In the genomic region with DNA sequence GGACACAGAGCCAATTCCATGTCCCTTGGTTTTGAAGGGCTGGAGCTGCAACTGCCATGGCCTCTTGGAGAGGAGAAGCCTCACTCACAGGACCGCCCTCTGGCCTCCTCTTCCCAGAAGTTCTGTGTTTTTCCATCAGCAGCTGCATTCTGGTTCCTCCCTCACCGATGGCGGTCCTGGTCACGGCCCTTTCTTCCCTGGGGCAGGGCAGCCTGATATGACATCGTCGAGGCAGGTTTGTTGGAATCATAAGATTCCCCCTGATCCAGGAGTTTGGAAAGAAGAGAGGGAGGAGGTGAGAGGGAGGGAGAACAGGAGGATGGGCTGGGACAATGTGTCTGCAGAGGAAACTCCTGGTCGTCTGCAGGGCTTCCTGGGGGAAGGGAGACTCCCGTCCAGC, we compare ENCODE assay signal across 24 cellular contexts.
DNase-seq lines count a peak whose midpoint lies in the region; ATAC-seq and TF ChIP-seq lines count a peak whose summit lies in the region.
"Had no signal": no experiment of that assay in that cellular context is flagged by ENCODE, and none has a peak within 500 bp of the region (broad histone marks: within the 10 kb centered on the region; RNA-seq: fewer than 3 reads in every experiment).

No MANE protein-coding gene starts in this region.

- H3K27ac ChIP-seq in PC-9 (0 out of 2 replicates have a peak overlapping the region, but pooled peaks have one; percentile 88), skeletal muscle tissue (ENCODE audit: low read depth, low read length) (peak overlapping the region; percentile 19), SK-N-SH (ENCODE audit: low read depth in 2 of 2, low read length in 1 of 2) (no peak overlapping the region)
- no peak overlapping the region for H3K27ac ChIP-seq in effector memory CD4-positive, alpha-beta T cell (ENCODE audit: insufficient read depth, low read length, poor library complexity, severe bottlenecking)
- H3K27ac ChIP-seq: 22Rv1 had no signal

- TF ChIP-seq CTCF in AG10803 (conservative IDR thresholded peaks at IDR 0.05; ENCODE audit: low read length) (no peak), PC-9 (conservative IDR thresholded peaks at IDR 0.05) (no peak), fibroblast of villous mesenchyme (IDR thresholded peaks at IDR 0.05; ENCODE audit: insufficient read depth, low read depth, low read length) (no peak), SK-N-SH (IDR thresholded peaks at IDR 0.05) (no peak)

- ATAC-seq in GM18861 (IDR thresholded peaks at IDR 0.05; ENCODE audit: unreplicated experiment) (no peak), HG03139 (IDR thresholded peaks at IDR 0.05; ENCODE audit: unreplicated experiment) (no peak)
- ATAC-seq: GM23338, SK-N-SH treated with all-trans-retinoic acid at 6 μM for 48 hours had no signal

- H3K9ac ChIP-seq in skeletal muscle tissue (ENCODE audit: low read depth in 1 of 3, low read length in 3 of 3): no peak overlapping the region
- no peak overlapping the region for H3K9ac ChIP-seq in SK-N-SH

- no peaks in the 10 kb centered on the region for H3K9me2 ChIP-seq in PC-9 (ENCODE audit: insufficient read depth)
- H3K9me2 ChIP-seq in SK-N-SH: no peaks in the 10 kb centered on the region

- H3K27me3 ChIP-seq in PC-9 (ENCODE audit: insufficient read depth, low read depth) (no peaks in the 10 kb centered on the region), skeletal muscle tissue (ENCODE audit: control insufficient read depth in 3 of 3, insufficient read depth in 3 of 3, low read length in 3 of 3) (peaks cover 0 to 19% (median 0%) of the 10 kb centered on the region in 3 donors), SK-N-SH (ENCODE audit: insufficient read depth) (no peaks in the 10 kb centered on the region)
- H3K27me3 ChIP-seq in effector memory CD4-positive, alpha-beta T cell (replicated peaks; ENCODE audit: control insufficient read depth, insufficient read depth, low read length, poor library complexity, severe bottlenecking): no peaks in the 10 kb centered on the region
- H3K27me3 ChIP-seq: BE2C had no signal

- H3K4me1 ChIP-seq in PC-9 (replicated peaks; ENCODE audit: insufficient read depth) (peaks cover 69% of the 10 kb centered on the region), skeletal muscle tissue (ENCODE audit: control insufficient read depth in 3 of 3, insufficient read depth in 3 of 3, low read length in 3 of 3) (peaks cover 2 to 8% (median 4%) of the 10 kb centered on the region in 3 donors), SK-N-SH (ENCODE audit: control insufficient read depth in 1 of 2, insufficient read depth in 2 of 2, low read depth in 1 of 2, low read length in 1 of 2) (no peaks in the 10 kb centered on the region; a peak in 1 of 4 replicates)
- no peaks in the 10 kb centered on the region for H3K4me1 ChIP-seq in effector memory CD4-positive, alpha-beta T cell (ENCODE audit: control insufficient read depth, insufficient read depth, low read length, poor library complexity, severe bottlenecking)
- H3K4me1 ChIP-seq: BE2C, HAP-1 had no signal

- H4K20me1 ChIP-seq in PC-9 (ENCODE audit: insufficient read depth) (no peaks in the 10 kb centered on the region), SK-N-SH (ENCODE audit: insufficient read depth) (no peaks in the 10 kb centered on the region)

- H3K36me3 ChIP-seq in PC-9 (ENCODE audit: low read depth) (no peaks in the 10 kb centered on the region), skeletal muscle tissue (ENCODE audit: control insufficient read depth in 3 of 3, insufficient read depth in 3 of 3, low read length in 3 of 3) (no peaks in the 10 kb centered on the region), SK-N-SH (replicated peaks in 1 of 2; ENCODE audit: control insufficient read depth in 1 of 2, insufficient read depth in 2 of 2, low read length in 1 of 2) (no peaks in the 10 kb centered on the region)
- H3K36me3 ChIP-seq in effector memory CD4-positive, alpha-beta T cell (ENCODE audit: control insufficient read depth, insufficient read depth, low read length): no peaks in the 10 kb centered on the region
- H3K36me3 ChIP-seq: BE2C, HAP-1 had no signal

- intact Hi-C loops in PC-9 (cut with micrococcal nuclease; ENCODE audit: unreplicated experiment): no loop called here

- peak overlapping the region; percentile 12 for H3K4me3 ChIP-seq in AG10803 (ENCODE audit: low read length)
- H3K4me3 ChIP-seq in PC-9: no peak overlapping the region
- H3K4me3 ChIP-seq in fibroblast of villous mesenchyme (ENCODE audit: low read depth, low read length): no peak overlapping the region
- H3K4me3 ChIP-seq in skeletal muscle tissue (ENCODE audit: low read length in 3 of 3): peak overlapping the region in 1 of 3 donors; percentile 13
- H3K4me3 ChIP-seq in SK-N-SH (ENCODE audit: low read depth in 2 of 2, low read length in 1 of 2): no peak overlapping the region
- H3K4me3 ChIP-seq in effector memory CD4-positive, alpha-beta T cell (ENCODE audit: insufficient read depth, low read depth, low read length, poor library complexity, severe bottlenecking): no peak overlapping the region
- H3K4me3 ChIP-seq: GM23338, HAP-1 had no signal

- no peak for TF ChIP-seq EP300 in SK-N-SH (IDR thresholded peaks at IDR 0.05; ENCODE audit: borderline replicate concordance in 1 of 2, low read depth in 1 of 2, low read length in 1 of 2)

- WGBS in SK-N-SH (ENCODE audit: low lambda C conversion rate): 35% methylated on average over 8 of the region's 8 CpGs

- H3K4me2 ChIP-seq in PC-9 (peak overlapping the region; percentile 61; the same call in 1 of the 2 replicates), SK-N-SH (no peak overlapping the region)
- H3K4me2 ChIP-seq: GM23338 had no signal

- TF ChIP-seq RAD21 in SK-N-SH (IDR thresholded peaks at IDR 0.05; ENCODE audit: low read length): no peak

- H2AFZ ChIP-seq in PC-9: no peak overlapping the region
- no peak overlapping the region for H2AFZ ChIP-seq in SK-N-SH (ENCODE audit: low read depth)
- H2AFZ ChIP-seq: GM23338 had no signal

- no TSS peak for BruUV-seq in PC-9 (replicated peaks; lab: Mats Ljungman, UMichigan)

- DNase-seq in AG10803 (ENCODE audit: low read depth) (no peak), PC-9 (no peak), fibroblast of villous mesenchyme (ENCODE audit: low read depth) (peak; percentile 53), SK-N-SH (no peak)
- no peak for DNase-seq in effector memory CD4-positive, alpha-beta T cell
- DNase-seq: BE2C; CD4-positive, CD25-positive, alpha-beta regulatory T cell; DMS153; DND-41; IMR-90; KG1; MM.1S; NCI-H2029; NCI-H446 treated with DMSO at 0.1 percent for 48 hours; NCI-H526; NCI-H82; OCI-M1 had no signal

- H3F3A ChIP-seq in PC-9 (ENCODE audit: insufficient read depth, low read depth): peaks cover 8% of the 10 kb centered on the region; the same call in 1 of the 2 replicates
- no peaks in the 10 kb centered on the region for H3F3A ChIP-seq in SK-N-SH (replicated peaks; ENCODE audit: insufficient read depth)

- no peaks in the 10 kb centered on the region for H3K9me3 ChIP-seq in PC-9 (ENCODE audit: insufficient read depth, low read depth)
- no peaks in the 10 kb centered on the region for H3K9me3 ChIP-seq in skeletal muscle tissue (ENCODE audit: control insufficient read depth in 3 of 3, low read length in 3 of 3)
- no peaks in the 10 kb centered on the region for H3K9me3 ChIP-seq in SK-N-SH
- H3K9me3 ChIP-seq in effector memory CD4-positive, alpha-beta T cell (ENCODE audit: control insufficient read depth, low read length): no peaks in the 10 kb centered on the region
- H3K9me3 ChIP-seq: BE2C, HAP-1 had no signal

- H3K79me2 ChIP-seq in PC-9 (ENCODE audit: low read depth): no peaks in the 10 kb centered on the region
- H3K79me2 ChIP-seq in SK-N-SH (ENCODE audit: insufficient read depth): no peaks in the 10 kb centered on the region

- CTCF ChIA-PET in PC-9 (lab: Charles Lee): no interaction called here
- CTCF ChIA-PET in SK-N-SH (lab: Yijun Ruan, JAX): interaction anchor here (0.8 to 9.4 kb wide), 3 partner anchors 12 to 1001 kb away, joined by 4 to 59 read pairs (median 5); no protein-coding TSS in a partner anchor

- POLR2A ChIA-PET in PC-9 (lab: Charles Lee; ENCODE audit: unreplicated experiment) (no interaction called here), SK-N-SH (lab: Yijun Ruan, JAX) (no interaction called here)

TF ChIP-seq in SK-N-SH, 30 proteins besides CTCF, POLR2A, EP300 and RAD21 (continues in another document):
- TF ChIP-seq TCF12 (IDR thresholded peaks at IDR 0.05) (no peak), GATA2 (CRISPR knock-in tag; IDR thresholded peaks at IDR 0.05) (no peak), CHD2 (IDR thresholded peaks at IDR 0.05; ENCODE audit: low read length, partially characterized antibody) (no peak)
- TF ChIP-seq, protein P1, sequence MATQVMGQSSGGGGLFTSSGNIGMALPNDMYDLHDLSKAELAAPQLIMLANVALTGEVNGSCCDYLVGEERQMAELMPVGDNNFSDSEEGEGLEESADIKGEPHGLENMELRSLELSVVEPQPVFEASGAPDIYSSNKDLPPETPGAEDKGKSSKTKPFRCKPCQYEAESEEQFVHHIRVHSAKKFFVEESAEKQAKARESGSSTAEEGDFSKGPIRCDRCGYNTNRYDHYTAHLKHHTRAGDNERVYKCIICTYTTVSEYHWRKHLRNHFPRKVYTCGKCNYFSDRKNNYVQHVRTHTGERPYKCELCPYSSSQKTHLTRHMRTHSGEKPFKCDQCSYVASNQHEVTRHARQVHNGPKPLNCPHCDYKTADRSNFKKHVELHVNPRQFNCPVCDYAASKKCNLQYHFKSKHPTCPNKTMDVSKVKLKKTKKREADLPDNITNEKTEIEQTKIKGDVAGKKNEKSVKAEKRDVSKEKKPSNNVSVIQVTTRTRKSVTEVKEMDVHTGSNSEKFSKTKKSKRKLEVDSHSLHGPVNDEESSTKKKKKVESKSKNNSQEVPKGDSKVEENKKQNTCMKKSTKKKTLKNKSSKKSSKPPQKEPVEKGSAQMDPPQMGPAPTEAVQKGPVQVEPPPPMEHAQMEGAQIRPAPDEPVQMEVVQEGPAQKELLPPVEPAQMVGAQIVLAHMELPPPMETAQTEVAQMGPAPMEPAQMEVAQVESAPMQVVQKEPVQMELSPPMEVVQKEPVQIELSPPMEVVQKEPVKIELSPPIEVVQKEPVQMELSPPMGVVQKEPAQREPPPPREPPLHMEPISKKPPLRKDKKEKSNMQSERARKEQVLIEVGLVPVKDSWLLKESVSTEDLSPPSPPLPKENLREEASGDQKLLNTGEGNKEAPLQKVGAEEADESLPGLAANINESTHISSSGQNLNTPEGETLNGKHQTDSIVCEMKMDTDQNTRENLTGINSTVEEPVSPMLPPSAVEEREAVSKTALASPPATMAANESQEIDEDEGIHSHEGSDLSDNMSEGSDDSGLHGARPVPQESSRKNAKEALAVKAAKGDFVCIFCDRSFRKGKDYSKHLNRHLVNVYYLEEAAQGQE (IDR thresholded peaks at IDR 0.05; ENCODE audit: low read depth, low read length): no peak

Comparison
In these comparisons a context has a peak if more than half of its experiments do, and no peak if none do; other contexts are left out.
1. H3K27ac ChIP-seq: peak in PC-9 (single experiment) and skeletal muscle tissue (single experiment); none in SK-N-SH (0 of 2) and effector memory CD4-positive, alpha-beta T cell (single experiment).